1 cellular context compared by ENCODE assay signal in genomic region chr7:115096262-115096661, GRCh38.
TF ChIP-seq lines count a peak whose summit lies in the region.

No MANE protein-coding gene starts in this region.

TF ChIP-seq in H1, 55 proteins besides CTCF, POLR2A, EP300 and RAD21:
- TF ChIP-seq GABPA (IDR thresholded peaks at IDR 0.05; ENCODE audit: borderline replicate concordance, insufficient read depth, low read length): no peak
- TF ChIP-seq E2F6 (IDR thresholded peaks at IDR 0.05): no peak
- no peak for TF ChIP-seq ASH2L (IDR thresholded peaks at IDR 0.05; ENCODE audit: low read length)
- no peak for TF ChIP-seq NRF1 (IDR thresholded peaks at IDR 0.05; ENCODE audit: low read depth, low read length)
- TF ChIP-seq HDAC6 (IDR thresholded peaks at IDR 0.05; ENCODE audit: low read depth, low read length): no peak
- TF ChIP-seq POU5F1 (IDR thresholded peaks at IDR 0.05; ENCODE audit: low read depth, low read length): no peak
- no peak for TF ChIP-seq BACH1 (IDR thresholded peaks at IDR 0.05; ENCODE audit: low read length)
- no peak for TF ChIP-seq SP2 (IDR thresholded peaks at IDR 0.05; ENCODE audit: low read length)
- TF ChIP-seq CBX8 (IDR thresholded peaks at IDR 0.05; ENCODE audit: borderline replicate concordance, low read depth, low read length): no peak
- no peak for TF ChIP-seq BCL11A (IDR thresholded peaks at IDR 0.05; ENCODE audit: low read depth in 2 of 2, low read length in 2 of 2)
- TF ChIP-seq, protein P1, sequence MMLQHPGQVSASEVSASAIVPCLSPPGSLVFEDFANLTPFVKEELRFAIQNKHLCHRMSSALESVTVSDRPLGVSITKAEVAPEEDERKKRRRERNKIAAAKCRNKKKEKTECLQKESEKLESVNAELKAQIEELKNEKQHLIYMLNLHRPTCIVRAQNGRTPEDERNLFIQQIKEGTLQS (IDR thresholded peaks at IDR 0.05; ENCODE audit: insufficient read depth, low read depth, low read length): no peak
